10 cellular contexts compared by ENCODE assay signal in genomic region chr14:68970096-68970612, GRCh38. TPM values are rescaled to one million over a fixed set of nuclear protein-coding genes. Genes with fewer than 3 reads are reported as not detected.
DNase-seq lines count a peak whose midpoint lies in the region; ATAC-seq and TF ChIP-seq lines count a peak whose summit lies in the region.
"Had no signal": no experiment of that assay in that cellular context is flagged by ENCODE, and none has a peak within 500 bp of the region (broad histone marks: within the 10 kb centered on the region; RNA-seq: fewer than 3 reads in every experiment).

No MANE protein-coding gene starts in this region.

- H3K4me2 ChIP-seq in PC-9 (no peak overlapping the region), mesenchymal stem cell (ENCODE audit: low read length, poor library complexity, severe bottlenecking) (no peak overlapping the region)

- H3K27ac Mint-ChIP-seq in Caco-2 (ENCODE audit: unreplicated experiment) = peak overlapping the region; percentile 46

- H2AFZ ChIP-seq in PC-9 (no peak overlapping the region), mesenchymal stem cell (ENCODE audit: low read depth, low read length) (no peak overlapping the region)

- intact Hi-C loops in Caco-2 (cut with micrococcal nuclease; ENCODE audit: unreplicated experiment) (no loop called here), PC-9 (cut with micrococcal nuclease; ENCODE audit: unreplicated experiment) (no loop called here), colonic mucosa (cut with DNase I) (no loop called here), ovary (cut with DNase I) (loop anchor here (10.0 kb wide), 4 partner anchors 45 to 125 kb away; no protein-coding TSS in a partner anchor)

- TF ChIP-seq EP300 in ovary (IDR thresholded peaks at IDR 0.05) = no peak

- DNase-seq in Caco-2 (peak in 1 of 2 experiments; percentile 17), PC-9 (no peak), colonic mucosa (no peak), ovary (peak in 1 of 5 donors; percentile 17), hypothalamus (lab: John Stamatoyannopoulos, UW) (no peak), mesenchymal stem cell (no peak), omental fat pad (ENCODE audit: low spot score) (no peak)
- no peak for DNase-seq in stimulated activated CD4-positive, alpha-beta T cell treated with anti-CD3 and anti-CD28 coated beads, Interleukin-12 subunit alpha, Interleukin-12 subunit beta, amount 100 ng/mL, for 4 hours
- DNase-seq: NCI-H2227 treated with DMSO at 0.1 percent for 48 hours, retina had no signal

- ATAC-seq in omental fat pad (ENCODE audit: low FRiP score) = no peak

- H3K23ac ChIP-seq in mesenchymal stem cell (ENCODE audit: low read length in 2 of 2) = no peak overlapping the region

- H3K36me3 Mint-ChIP-seq in Caco-2 (ENCODE audit: insufficient read depth, unreplicated experiment) = peaks cover 56% of the 10 kb centered on the region

- TF ChIP-seq POLR2A in ovary (IDR thresholded peaks at IDR 0.05) = no peak

- POLR2A ChIA-PET in Caco-2 (lab: Charles Lee) = no interaction called here
- POLR2A ChIA-PET in PC-9 (lab: Charles Lee; ENCODE audit: unreplicated experiment) = interaction anchor here (0.5 to 0.9 kb wide), 3 partner anchors 10 to 28 kb away, joined by 5 to 6 read pairs (median 6); no protein-coding TSS in a partner anchor

- H3K79me2 ChIP-seq in PC-9 (ENCODE audit: low read depth) = peaks cover 100% of the 10 kb centered on the region

- no peak overlapping the region for H3K4me3 Mint-ChIP-seq in Caco-2 (ENCODE audit: unreplicated experiment)

- peaks cover 3% of the 10 kb centered on the region for H3K36me3 ChIP-seq in Caco-2 (ENCODE audit: control insufficient read depth, insufficient read depth, low read length)
- H3K36me3 ChIP-seq in PC-9 (ENCODE audit: low read depth) = peaks cover 53% of the 10 kb centered on the region
- H3K36me3 ChIP-seq in colonic mucosa = no peaks in the 10 kb centered on the region
- H3K36me3 ChIP-seq in ovary = no peaks in the 10 kb centered on the region
- peaks cover 48 to 63% of the 10 kb centered on the region in 2 experiments for H3K36me3 ChIP-seq in mesenchymal stem cell (ENCODE audit: control insufficient read depth in 1 of 2, insufficient read depth in 2 of 2, low read depth in 1 of 2, low read length in 2 of 2)

- no peak overlapping the region for H2AK5ac ChIP-seq in mesenchymal stem cell (ENCODE audit: low read length, severe bottlenecking)

- H3K18ac ChIP-seq in mesenchymal stem cell (ENCODE audit: low read depth in 1 of 2, low read length in 2 of 2) = peak overlapping the region in 1 of 2 experiments; percentile 51

- H4K91ac ChIP-seq in mesenchymal stem cell (ENCODE audit: low read length) = no peak overlapping the region

- H3K9me2 ChIP-seq in PC-9 (ENCODE audit: insufficient read depth) = no peaks in the 10 kb centered on the region

- peaks cover 51% of the 10 kb centered on the region for H3K4me1 ChIP-seq in Caco-2
- peaks cover 43% of the 10 kb centered on the region for H3K4me1 ChIP-seq in PC-9 (replicated peaks; ENCODE audit: insufficient read depth)
- peaks cover 25% of the 10 kb centered on the region for H3K4me1 ChIP-seq in colonic mucosa
- peaks cover 36% of the 10 kb centered on the region for H3K4me1 ChIP-seq in ovary (ENCODE audit: insufficient read depth)
- H3K4me1 ChIP-seq in mesenchymal stem cell (ENCODE audit: control insufficient read depth, insufficient read depth, low read depth, low read length) = peaks cover 56% of the 10 kb centered on the region

- CTCF ChIA-PET in Caco-2 (lab: Charles Lee) = interaction anchor here (1.0 kb wide), 1 partner anchor 59 kb away, joined by 4 read pairs; no protein-coding TSS in a partner anchor
- CTCF ChIA-PET in PC-9 (lab: Charles Lee) = interaction anchor here (0.7 kb wide), 1 partner anchor 57 kb away, joined by 3 read pairs; no protein-coding TSS in a partner anchor

- WGBS in ovary, 3 donors = 13 to 23% (median 22%) methylated on average over 8 of the region's 8 CpGs
- WGBS in mesenchymal stem cell = 32% methylated on average over 8 of the region's 8 CpGs

- H2BK5ac ChIP-seq in mesenchymal stem cell (ENCODE audit: low read depth, low read length, poor library complexity, severe bottlenecking) = no peak overlapping the region

- H3K4me3 ChIP-seq in Caco-2 (ENCODE audit: low read depth, low read length) = no peak overlapping the region
- H3K4me3 ChIP-seq in PC-9 = no peak overlapping the region
- H3K4me3 ChIP-seq in colonic mucosa = no peak overlapping the region
- H3K4me3 ChIP-seq in ovary = no peak overlapping the region
- H3K4me3 ChIP-seq in mesenchymal stem cell (ENCODE audit: insufficient read depth in 1 of 2, low read depth in 1 of 2, low read length in 2 of 2) = no peak overlapping the region

- H3K9ac ChIP-seq in colonic mucosa (ENCODE audit: low read depth in 2 of 2, low read length in 2 of 2) (no peak overlapping the region), mesenchymal stem cell (ENCODE audit: low read length) (no peak overlapping the region)

- H4K8ac ChIP-seq in mesenchymal stem cell (ENCODE audit: low read length) = no peak overlapping the region

- H2BK15ac ChIP-seq in mesenchymal stem cell (ENCODE audit: low read depth, poor library complexity, severe bottlenecking) = no peak overlapping the region

- no peak overlapping the region for H3K14ac ChIP-seq in mesenchymal stem cell (ENCODE audit: low read length in 2 of 2)

- H3K27me3 ChIP-seq in Caco-2 (replicated peaks; ENCODE audit: control insufficient read depth, insufficient read depth, low read length) = no peaks in the 10 kb centered on the region
- no peaks in the 10 kb centered on the region for H3K27me3 ChIP-seq in PC-9 (ENCODE audit: insufficient read depth, low read depth)
- no peaks in the 10 kb centered on the region for H3K27me3 ChIP-seq in colonic mucosa
- H3K27me3 ChIP-seq in ovary = no peaks in the 10 kb centered on the region
- H3K27me3 ChIP-seq in mesenchymal stem cell (ENCODE audit: control insufficient read depth in 1 of 2, insufficient read depth in 1 of 2, low read length in 2 of 2) = no peaks in the 10 kb centered on the region

- H4K20me1 ChIP-seq in PC-9 (ENCODE audit: insufficient read depth) = peaks cover 99% of the 10 kb centered on the region

- H3K4me1 Mint-ChIP-seq in Caco-2 (ENCODE audit: low read depth, unreplicated experiment) = peaks cover 54% of the 10 kb centered on the region

- H3K27me3 Mint-ChIP-seq in Caco-2 (ENCODE audit: insufficient read depth, unreplicated experiment) = no peaks in the 10 kb centered on the region

- H3K9me3 ChIP-seq in Caco-2 (no peaks in the 10 kb centered on the region), PC-9 (ENCODE audit: insufficient read depth, low read depth) (no peaks in the 10 kb centered on the region), colonic mucosa (no peaks in the 10 kb centered on the region), ovary (no peaks in the 10 kb centered on the region), mesenchymal stem cell (ENCODE audit: control insufficient read depth, low read length) (no peaks in the 10 kb centered on the region)

- BruUV-seq in Caco-2 (replicated peaks; lab: Mats Ljungman, UMichigan) = no TSS peak
- no TSS peak for BruUV-seq in PC-9 (replicated peaks; lab: Mats Ljungman, UMichigan)

- no peak overlapping the region for H2BK120ac ChIP-seq in mesenchymal stem cell (ENCODE audit: low read depth, low read length)

- H3F3A ChIP-seq in PC-9 (ENCODE audit: insufficient read depth, low read depth) = peaks cover 27% of the 10 kb centered on the region; the same call in 1 of the 2 replicates

- H2BK12ac ChIP-seq in mesenchymal stem cell (ENCODE audit: low read length in 2 of 2) = no peak overlapping the region

- H3K79me1 ChIP-seq in mesenchymal stem cell (replicated peaks; ENCODE audit: low read length, poor library complexity, severe bottlenecking) = no peaks in the 10 kb centered on the region

- 0 out of 2 replicates have a peak overlapping the region, but pooled peaks have one; percentile 21 for H3K27ac ChIP-seq in PC-9
- peak overlapping the region; percentile 33 for H3K27ac ChIP-seq in colonic mucosa
- peak overlapping the region; percentile 0 to 21 for H3K27ac ChIP-seq in ovary
- no peak overlapping the region for H3K27ac ChIP-seq in mesenchymal stem cell (ENCODE audit: low read length, poor library complexity, severe bottlenecking)

- no peaks in the 10 kb centered on the region for H3K9me3 Mint-ChIP-seq in Caco-2 (ENCODE audit: unreplicated experiment)

- no peak for TF ChIP-seq CTCF in Caco-2 (IDR thresholded peaks at IDR 0.05; ENCODE audit: insufficient read depth in 1 of 2, low read depth in 1 of 2, low read length in 1 of 2, severe bottlenecking in 1 of 2, unreplicated experiment in 1 of 2)
- TF ChIP-seq CTCF in PC-9 (conservative IDR thresholded peaks at IDR 0.05) = no peak
- TF ChIP-seq CTCF in colonic mucosa (IDR thresholded peaks at IDR 0.05) = no peak
- no peak for TF ChIP-seq CTCF in ovary (IDR thresholded peaks at IDR 0.05)
- no peak for TF ChIP-seq CTCF in omental fat pad (IDR thresholded peaks at IDR 0.05)

- H3K4ac ChIP-seq in mesenchymal stem cell (ENCODE audit: low read depth in 1 of 2, low read length in 2 of 2) = peak overlapping the region in 1 of 2 experiments; percentile 35

RNA-seq across cellular contexts. Expression of gene ACTN1, which starts 8.9 kb away (rescaled TPM):
- total RNA-seq in Caco-2 (2022) (170 and 181 TPM in 2 replicates), PC-9 (2021) (314 and 323 TPM in 2 replicates), colonic mucosa (100 to 1,000 TPM; 106 to 185 TPM), ovary (100 to 1,000 TPM in 5 of 7 donors, 10 to 100 TPM in 2; 39.0 to 203 (median 138) TPM), omental fat pad (100 to 1,000 TPM; 103 to 254 (median 136) TPM)
- polyA plus RNA-seq in ovary = 100 to 1,000 TPM in 1 of 2 donors, 10 to 100 TPM in 1; 60.3 to 178 TPM
- polyA plus RNA-seq in mesenchymal stem cell (2013, experiment 1 of 2) = 359 TPM
- polyA plus RNA-seq in mesenchymal stem cell (2013, experiment 2 of 2) = 344 TPM

Comparison
In these comparisons a context has a peak if more than half of its experiments do, and no peak if none do; other contexts are left out.
1. intact Hi-C loops: an anchor here in ovary (10.0 kb wide); none called in Caco-2, PC-9 and colonic mucosa.